In genomic region chr17:4858880-4859260, GRCh38 we compare ENCODE assay signal across 1 cellular context.
TF ChIP-seq lines count a peak whose summit lies in the region.

No MANE protein-coding gene starts in this region.

TF ChIP-seq in IMR-90, 13 proteins besides CTCF, POLR2A, EP300 and RAD21 (continued from another document):
- no peak for TF ChIP-seq BHLHE40 (IDR thresholded peaks at IDR 0.05; ENCODE audit: low read depth, low read length)
